16 cellular contexts compared by ENCODE assay signal in the genomic region with DNA sequence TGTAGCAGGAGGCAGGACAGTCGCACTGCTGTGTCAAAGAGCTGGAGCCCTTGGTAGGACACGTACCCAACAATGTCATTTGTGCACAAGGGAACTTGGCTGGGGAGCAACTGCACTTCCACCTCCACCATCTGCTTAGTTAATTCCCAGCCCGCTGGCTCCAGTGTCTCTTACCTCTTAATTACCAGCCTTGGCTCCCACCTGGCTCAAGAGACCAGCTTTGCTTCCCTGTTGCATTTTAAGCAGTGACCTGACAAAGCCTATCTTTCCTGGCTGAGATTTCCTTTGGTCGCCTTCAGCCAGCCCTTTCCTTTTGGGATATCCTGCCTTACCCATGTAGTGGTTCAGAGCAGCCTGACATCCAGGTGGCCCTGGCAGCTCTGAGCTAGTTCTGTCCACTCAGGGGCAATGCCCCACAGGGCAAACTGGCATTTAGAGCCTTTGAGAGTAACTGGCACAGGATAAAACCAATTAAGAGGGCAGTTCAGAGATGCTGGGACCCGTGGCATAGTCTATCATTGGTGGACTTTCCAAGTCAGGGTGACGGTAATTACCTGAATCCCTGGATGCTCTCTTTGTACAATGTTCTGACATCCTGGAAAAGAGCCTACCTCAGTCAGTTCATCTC.
DNase-seq lines count a peak whose midpoint lies in the region; ATAC-seq, FAIRE-seq and TF ChIP-seq lines count a peak whose summit lies in the region.
"Had no signal": no experiment of that assay in that cellular context is flagged by ENCODE, and none has a peak within 500 bp of the region (broad histone marks: within the 10 kb centered on the region; RNA-seq: fewer than 3 reads in every experiment).

No MANE protein-coding gene starts in this region.

- H3K9ac ChIP-seq in keratinocyte (ENCODE audit: control insufficient read depth, extremely low read depth, insufficient read depth, low read length), result no peak overlapping the region
- H3K9ac ChIP-seq: BLaER1 had no signal

- FAIRE-seq in keratinocyte (lab: Jason Lieb, UNC), result peak; percentile 29
- FAIRE-seq: GM12878 had no signal

- no peaks in the 10 kb centered on the region for H3K4me1 ChIP-seq in keratinocyte (ENCODE audit: control insufficient read depth, extremely low read depth, insufficient read depth, low read length)
- H3K4me1 ChIP-seq: BLaER1, Caco-2 had no signal

- H3K9me3 ChIP-seq in WERI-Rb-1 (ENCODE audit: severe bottlenecking) (peaks cover 5% of the 10 kb centered on the region), keratinocyte (ENCODE audit: control insufficient read depth, low read depth, low read length) (no peaks in the 10 kb centered on the region)
- H3K9me3 ChIP-seq: BLaER1, Caco-2, HAP-1 had no signal

- H3K79me2 ChIP-seq in keratinocyte (ENCODE audit: control insufficient read depth, insufficient read depth, low read length), result no peaks in the 10 kb centered on the region

- peaks cover 2% of the 10 kb centered on the region; the same call in 1 of the 2 replicates for H3K27me3 Mint-ChIP-seq in WTC11 (ENCODE audit: low read depth)
- H3K27me3 Mint-ChIP-seq: CD8-positive, alpha-beta memory T cell had no signal

- CTCF ChIA-PET in WTC11 (lab: Charles Lee), result interaction anchor here (2.2 kb wide), 1 partner anchor 10 kb away, joined by 7 read pairs; no protein-coding TSS in a partner anchor

- no peak overlapping the region for H3K4me2 ChIP-seq in keratinocyte (ENCODE audit: control insufficient read depth, extremely low read depth, insufficient read depth, low read depth, low read length)
- H3K4me2 ChIP-seq: BLaER1 had no signal

- no peaks in the 10 kb centered on the region for H4K20me1 ChIP-seq in keratinocyte (ENCODE audit: control insufficient read depth, extremely low read depth, insufficient read depth, low read length)
- H4K20me1 ChIP-seq: BLaER1 had no signal

- H3K4me3 Mint-ChIP-seq in WTC11, result no peak overlapping the region
- H3K4me3 Mint-ChIP-seq: CD8-positive, alpha-beta memory T cell had no signal

- dilution Hi-C loops in keratinocyte (cut with MboI; ENCODE audit: extremely low pct_ligation_motif_present, low sequenced_read_pairs), result no loop called here

- H3K4me3 ChIP-seq in WERI-Rb-1 (ENCODE audit: low read depth, low read length), result no peak overlapping the region
- H3K4me3 ChIP-seq in keratinocyte (ENCODE audit: control insufficient read depth in 2 of 3, extremely low read depth in 1 of 3, insufficient read depth in 2 of 3, low read depth in 1 of 3, low read length in 3 of 3), result no peak overlapping the region
- H3K4me3 ChIP-seq: BLaER1, GM12878, HAP-1 had no signal

- DNase-seq in NCI-H2171 treated with DMSO at 0.1 percent for 48 hours (lab: John Stamatoyannopoulos, UW), result peak; percentile 2
- no peak for DNase-seq in NCI-H2171 (lab: John Stamatoyannopoulos, UW)
- peak; percentile 51 to 81 for DNase-seq in NCI-H2081 (lab: John Stamatoyannopoulos, UW)
- peak; percentile 82 for DNase-seq in WERI-Rb-1
- no peak for DNase-seq in keratinocyte (ENCODE audit: low read depth, low spot score)
- DNase-seq in putamen (ENCODE audit: low spot score), result no peak
- no peak for DNase-seq in WTC11 (ENCODE audit: low spot score)
- DNase-seq: 8988T; AML-193; Caco-2; CD8-positive, alpha-beta memory T cell; GOT3 had no signal

- no peaks in the 10 kb centered on the region for H3K36me3 Mint-ChIP-seq in WTC11

- H3K36me3 ChIP-seq in WERI-Rb-1 (no peaks in the 10 kb centered on the region), keratinocyte (ENCODE audit: control insufficient read depth in 2 of 2, extremely low read depth in 1 of 2, insufficient read depth in 2 of 2, low read length in 2 of 2) (no peaks in the 10 kb centered on the region)
- H3K36me3 ChIP-seq: BLaER1, HAP-1 had no signal

- no peak overlapping the region for H2AFZ ChIP-seq in keratinocyte (ENCODE audit: control insufficient read depth, low read length)

- H3K4me1 Mint-ChIP-seq in WTC11, result no peaks in the 10 kb centered on the region
- H3K4me1 Mint-ChIP-seq: CD8-positive, alpha-beta memory T cell had no signal

- H3K27ac Mint-ChIP-seq in WTC11, result no peak overlapping the region

- H3K27ac ChIP-seq in WERI-Rb-1 (peak overlapping the region; percentile 71), keratinocyte (ENCODE audit: control insufficient read depth, insufficient read depth, low read length) (no peak overlapping the region)
- H3K27ac ChIP-seq: BLaER1 had no signal

- no peak for ATAC-seq in GM21576 (IDR thresholded peaks at IDR 0.05; ENCODE audit: unreplicated experiment)
- ATAC-seq in WTC11, result no peak
- ATAC-seq: GM12878 had no signal

- H3K27me3 ChIP-seq in WERI-Rb-1 (ENCODE audit: insufficient read depth, low read depth, severe bottlenecking), result no peaks in the 10 kb centered on the region
- H3K27me3 ChIP-seq in keratinocyte (ENCODE audit: control insufficient read depth, extremely low read depth, insufficient read depth, low read length), result peaks cover 16% of the 10 kb centered on the region
- H3K27me3 ChIP-seq: BLaER1 had no signal

- POLR2A ChIA-PET in WTC11 (lab: Charles Lee), result no interaction called here

- peaks cover 9% of the 10 kb centered on the region for H3K9me3 Mint-ChIP-seq in WTC11
- H3K9me3 Mint-ChIP-seq: CD8-positive, alpha-beta memory T cell had no signal

- TF ChIP-seq CTCF in WERI-Rb-1 (IDR thresholded peaks at IDR 0.05; ENCODE audit: low read depth, low read length), result no peak
- no peak for TF ChIP-seq CTCF in keratinocyte (optimal IDR thresholded peaks at IDR 0.05 in 1 of 3, IDR thresholded peaks at IDR 0.05 in 1 of 3, conservative IDR thresholded peaks at IDR 0.05 in 1 of 3; ENCODE audit: extremely low read depth in 1 of 3, insufficient read depth in 2 of 3, low read length in 3 of 3)
- TF ChIP-seq CTCF in WTC11 (IDR thresholded peaks at IDR 0.05), result no peak

- no peaks in the 10 kb centered on the region for H3K9me1 ChIP-seq in keratinocyte (ENCODE audit: control insufficient read depth, extremely low read depth, insufficient read depth, low read length)

TF ChIP-seq in WTC11, 78 proteins besides CTCF, POLR2A, EP300 and RAD21 (continues in another document):
- no peak for TF ChIP-seq EMX1 (CRISPR knock-in tag; IDR thresholded peaks at IDR 0.05)
- no peak for TF ChIP-seq CREM (CRISPR knock-in tag; IDR thresholded peaks at IDR 0.05)
- no peak for TF ChIP-seq ESRRA (CRISPR knock-in tag; IDR thresholded peaks at IDR 0.05; ENCODE audit: borderline replicate concordance)
- TF ChIP-seq, protein P1, sequence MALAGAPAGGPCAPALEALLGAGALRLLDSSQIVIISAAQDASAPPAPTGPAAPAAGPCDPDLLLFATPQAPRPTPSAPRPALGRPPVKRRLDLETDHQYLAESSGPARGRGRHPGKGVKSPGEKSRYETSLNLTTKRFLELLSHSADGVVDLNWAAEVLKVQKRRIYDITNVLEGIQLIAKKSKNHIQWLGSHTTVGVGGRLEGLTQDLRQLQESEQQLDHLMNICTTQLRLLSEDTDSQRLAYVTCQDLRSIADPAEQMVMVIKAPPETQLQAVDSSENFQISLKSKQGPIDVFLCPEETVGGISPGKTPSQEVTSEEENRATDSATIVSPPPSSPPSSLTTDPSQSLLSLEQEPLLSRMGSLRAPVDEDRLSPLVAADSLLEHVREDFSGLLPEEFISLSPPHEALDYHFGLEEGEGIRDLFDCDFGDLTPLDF (CRISPR knock-in tag; IDR thresholded peaks at IDR 0.05), result no peak
- no peak for TF ChIP-seq ZNF263 (CRISPR knock-in tag; IDR thresholded peaks at IDR 0.05; ENCODE audit: low read depth)
- TF ChIP-seq, protein P2, sequence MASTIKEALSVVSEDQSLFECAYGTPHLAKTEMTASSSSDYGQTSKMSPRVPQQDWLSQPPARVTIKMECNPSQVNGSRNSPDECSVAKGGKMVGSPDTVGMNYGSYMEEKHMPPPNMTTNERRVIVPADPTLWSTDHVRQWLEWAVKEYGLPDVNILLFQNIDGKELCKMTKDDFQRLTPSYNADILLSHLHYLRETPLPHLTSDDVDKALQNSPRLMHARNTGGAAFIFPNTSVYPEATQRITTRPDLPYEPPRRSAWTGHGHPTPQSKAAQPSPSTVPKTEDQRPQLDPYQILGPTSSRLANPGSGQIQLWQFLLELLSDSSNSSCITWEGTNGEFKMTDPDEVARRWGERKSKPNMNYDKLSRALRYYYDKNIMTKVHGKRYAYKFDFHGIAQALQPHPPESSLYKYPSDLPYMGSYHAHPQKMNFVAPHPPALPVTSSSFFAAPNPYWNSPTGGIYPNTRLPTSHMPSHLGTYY (CRISPR knock-in tag; IDR thresholded peaks at IDR 0.05), result no peak
- TF ChIP-seq ELF4 (CRISPR knock-in tag; IDR thresholded peaks at IDR 0.05; ENCODE audit: low read depth), result no peak
- TF ChIP-seq, protein P3, sequence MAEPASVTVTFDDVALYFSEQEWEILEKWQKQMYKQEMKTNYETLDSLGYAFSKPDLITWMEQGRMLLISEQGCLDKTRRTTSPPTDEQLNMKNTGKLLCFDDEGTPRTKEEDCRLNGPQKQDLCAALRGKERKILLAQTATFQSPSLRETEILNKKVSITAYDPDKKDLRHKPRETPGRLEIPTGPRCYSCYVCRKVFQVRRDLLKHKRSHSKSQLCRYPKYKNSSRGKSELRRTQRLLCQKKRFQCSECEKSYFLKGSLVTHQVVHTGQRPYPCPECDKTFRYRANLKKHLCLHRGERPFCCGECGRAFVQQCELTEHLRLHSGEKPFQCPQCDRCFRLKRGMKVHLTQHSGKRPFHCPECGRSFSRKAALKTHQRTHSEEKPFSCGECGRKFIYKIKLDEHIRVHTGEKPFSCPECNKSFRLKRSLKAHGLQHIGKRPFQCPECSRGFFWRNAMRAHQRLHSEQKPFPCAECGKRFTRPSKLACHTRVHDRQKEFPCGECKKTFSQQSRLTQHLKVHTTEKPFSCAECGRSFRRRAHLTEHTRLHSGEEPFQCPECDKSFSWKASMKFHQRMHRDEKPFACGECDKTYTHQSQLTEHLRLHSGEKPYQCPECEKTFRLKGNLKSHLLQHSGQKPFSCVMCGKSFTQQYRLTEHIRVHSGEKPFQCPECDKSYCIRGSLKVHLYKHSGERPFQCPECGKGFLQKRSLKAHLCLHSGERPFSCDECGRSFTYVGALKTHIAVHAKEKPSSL (CRISPR knock-in tag; conservative IDR thresholded peaks at IDR 0.05), result no peak
- no peak for TF ChIP-seq JUN (CRISPR knock-in tag; IDR thresholded peaks at IDR 0.05)

Comparison
In these comparisons a context has a peak if more than half of its experiments do, and no peak if none do; other contexts are left out.
1. DNase-seq: peak in NCI-H2171 treated with DMSO at 0.1 percent for 48 hours (single experiment), NCI-H2081 (2 of 2) and WERI-Rb-1 (single experiment); none in NCI-H2171 (single experiment), keratinocyte (single experiment), putamen (single experiment) and WTC11 (single experiment).